In the genomic region with DNA sequence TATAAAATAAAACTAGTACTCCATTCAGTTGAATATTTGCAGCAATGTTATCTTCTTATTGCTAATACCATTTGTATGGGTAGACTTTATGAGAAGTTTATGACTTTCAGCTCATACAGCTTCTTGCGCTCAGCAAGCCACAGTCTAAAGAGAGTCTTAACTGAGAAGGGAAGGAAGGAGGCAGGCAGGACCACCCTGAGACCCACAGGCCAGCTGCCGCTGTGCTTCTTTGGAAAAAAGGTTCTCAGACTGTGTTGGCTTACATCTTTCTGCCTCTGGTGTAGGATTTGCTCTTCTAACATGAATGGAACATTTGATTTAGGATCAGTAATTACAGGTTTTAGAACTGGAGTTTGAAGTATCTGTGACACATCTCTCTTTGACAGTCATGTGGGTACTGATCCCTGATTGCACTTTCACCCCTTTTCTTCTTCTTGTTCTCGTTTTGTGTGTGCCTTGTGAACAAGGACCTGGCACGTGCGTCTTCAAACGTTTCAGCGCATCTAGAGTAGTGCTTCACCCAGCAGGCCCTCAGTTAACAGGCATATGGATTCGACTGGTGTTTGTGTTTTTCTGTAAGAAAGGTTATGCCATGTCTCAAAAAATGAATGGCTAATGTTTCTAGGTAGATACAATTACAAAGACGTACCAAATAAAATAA, we compare ENCODE assay signal across 14 cellular contexts. TPM values are rescaled to one million over a fixed set of nuclear protein-coding genes. Genes with fewer than 3 reads are reported as not detected.
DNase-seq lines count a peak whose midpoint lies in the region; ATAC-seq and TF ChIP-seq lines count a peak whose summit lies in the region.
"Had no signal": no experiment of that assay in that cellular context is flagged by ENCODE, and none has a peak within 500 bp of the region (broad histone marks: within the 10 kb centered on the region; RNA-seq: fewer than 3 reads in every experiment).

No MANE protein-coding gene starts in this region.

- ATAC-seq in activated B cell treated with CpG ODN at 0.5 μM for 24 hours (ENCODE audit: low read depth) (no peak), GM18909 (IDR thresholded peaks at IDR 0.05; ENCODE audit: poor library complexity, unreplicated experiment) (no peak)
- ATAC-seq in stimulated activated naive CD8-positive, alpha-beta T cell treated with anti-CD3 and anti-CD28 coated beads, Interleukin-15, Interleukin-2, amounts not matched to agents 100 U/mL and 50 U/mL, for 24 hours: peak; percentile 64

- POLR2A ChIA-PET in activated B cell treated with CpG ODN at 0.5 μM for 24 hours (lab: Charles Lee): interaction anchor here (1.0 to 5.6 kb wide), 5 partner anchors 19 to 111 kb away, joined by 4 to 77 read pairs (median 7); partner anchors contain the start of gene UBAC2

- H3K27me3 Mint-ChIP-seq in activated B cell treated with CpG ODN at 0.5 μM for 24 hours (no peaks in the 10 kb centered on the region), immature natural killer cell (ENCODE audit: low read depth in 3 of 3) (peaks cover 0 to 2% (median 0%) of the 10 kb centered on the region in 3 donors)

- H3K9me3 Mint-ChIP-seq in activated B cell treated with CpG ODN at 0.5 μM for 24 hours (no peaks in the 10 kb centered on the region), immature natural killer cell (no peaks in the 10 kb centered on the region)
- H3K9me3 Mint-ChIP-seq: T-helper 1 cell treated with Interleukin-12 subunit alpha and Interleukin-12 subunit beta and Interleukin-4 antibody, amounts not matched to agents 30 μg/mL and 1 μg/mL, for 36 hours had no signal

- CTCF ChIA-PET in activated B cell treated with CpG ODN at 0.5 μM for 24 hours (lab: Charles Lee): interaction anchor here (0.7 to 10.6 kb wide), 28 partner anchors 10 to 425 kb away, joined by 3 to 370 read pairs (median 5); partner anchors contain the start of gene UBAC2

- H3K27ac Mint-ChIP-seq in activated B cell treated with CpG ODN at 0.5 μM for 24 hours (peak overlapping the region; percentile 21), immature natural killer cell (peak overlapping the region; percentile 0 to 84 (median 66))
- H3K27ac Mint-ChIP-seq: T-helper 1 cell treated with Interleukin-12 subunit alpha and Interleukin-12 subunit beta and Interleukin-4 antibody, amounts not matched to agents 30 μg/mL and 1 μg/mL, for 36 hours had no signal

- DNase-seq in activated T-cell treated with anti-CD3 and anti-CD28 coated beads for 48 hours (ENCODE audit: low read depth): peak; percentile 52
- DNase-seq in activated T-cell treated with anti-CD3 and anti-CD28 coated beads, Interleukin-2, amount 50 U/mL, for 1 hour: no peak
- no peak for DNase-seq in activated B cell treated with CpG ODN at 0.5 μM for 24 hours
- DNase-seq in immature natural killer cell: no peak
- DNase-seq in stimulated activated naive CD8-positive, alpha-beta T cell treated with anti-CD3 and anti-CD28 coated beads, Interleukin-15, Interleukin-2, amounts not matched to agents 100 U/mL and 50 U/mL, for 24 hours: no peak
- DNase-seq in NCI-H524 treated with DMSO at 0.1 percent for 48 hours (lab: John Stamatoyannopoulos, UW): no peak
- DNase-seq in activated gamma-delta T cell treated with Interleukin-2 at 50 U/mL for 16 hours: no peak
- DNase-seq: GOT3, occipital lobe had no signal

- TF ChIP-seq CTCF in activated B cell treated with CpG ODN at 0.5 μM for 24 hours (IDR thresholded peaks at IDR 0.05): no peak

- H3K36me3 Mint-ChIP-seq in activated B cell treated with CpG ODN at 0.5 μM for 24 hours (ENCODE audit: low read depth) (peaks cover 28% of the 10 kb centered on the region), immature natural killer cell (peaks cover 0 to 4% (median 0%) of the 10 kb centered on the region in 3 donors)

- intact Hi-C loops in activated B cell treated with CpG ODN at 0.5 μM for 24 hours (cut with micrococcal nuclease): loop anchor here (5.0 kb wide), 1 partner anchor 398 kb away; no protein-coding TSS in a partner anchor

- H3K4me1 Mint-ChIP-seq in activated B cell treated with CpG ODN at 0.5 μM for 24 hours: peaks cover 73% of the 10 kb centered on the region
- peaks cover 23 to 51% of the 10 kb centered on the region in 2 donors for H3K4me1 Mint-ChIP-seq in immature natural killer cell

- no peak overlapping the region for H3K4me3 Mint-ChIP-seq in activated B cell treated with CpG ODN at 0.5 μM for 24 hours
- H3K4me3 Mint-ChIP-seq in immature natural killer cell: no peak overlapping the region
- H3K4me3 Mint-ChIP-seq: T-helper 1 cell treated with Interleukin-12 subunit alpha and Interleukin-12 subunit beta and Interleukin-4 antibody, amounts not matched to agents 30 μg/mL and 1 μg/mL, for 36 hours had no signal

RNA-seq across cellular contexts. Expression of gene GPR18, which starts 7.1 kb away (rescaled TPM):
- total RNA-seq in activated B cell treated with CpG ODN at 0.5 μM for 24 hours: 29.0 and 32.4 TPM in 2 replicates
- polyA plus RNA-seq in immature natural killer cell: 10 to 100 TPM; 10.1 to 30.0 (median 21.1) TPM
- total RNA-seq: chondrocyte, G401, hepatocyte, occipital lobe had no signal
- polyA plus RNA-seq: hepatocyte had no signal

RNA-seq across cellular contexts. Expression of gene GPR183, which starts 41.9 kb away (rescaled TPM):
- total RNA-seq in activated B cell treated with CpG ODN at 0.5 μM for 24 hours: 84.5 and 86.4 TPM in 2 replicates
- 100 to 1,000 TPM in 1 of 3 donors, 10 to 100 TPM in 2; 63.2 to 154 (median 87.1) TPM for polyA plus RNA-seq in immature natural killer cell
- total RNA-seq: G401 had no signal
